Comparison of ENCODE assay signal across 11 cellular contexts in the genomic region with DNA sequence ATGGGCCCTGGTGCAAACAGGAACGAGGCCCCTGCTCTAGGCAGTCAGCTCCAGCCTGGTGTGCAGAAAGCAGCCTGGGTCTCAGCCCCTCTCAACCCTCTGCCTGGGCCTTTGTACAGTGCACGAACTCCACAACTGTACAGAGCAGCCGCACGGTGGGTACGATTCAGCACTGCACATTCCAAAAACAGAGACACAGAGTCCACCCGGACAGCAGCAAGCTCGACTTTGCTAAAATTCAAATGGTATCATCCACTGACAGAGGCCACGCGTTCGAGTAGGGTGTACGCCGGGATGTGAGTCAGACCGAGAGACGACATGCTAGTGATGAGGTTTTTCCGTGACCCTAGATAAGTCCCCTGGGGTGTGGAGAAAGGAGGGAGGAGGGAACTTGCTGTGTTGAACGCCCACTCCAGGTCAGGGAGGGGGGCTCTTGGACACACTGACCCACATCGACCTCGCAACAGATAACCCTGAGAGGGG.
DNase-seq lines count a peak whose midpoint lies in the region; ATAC-seq and TF ChIP-seq lines count a peak whose summit lies in the region.
"Had no signal": no experiment of that assay in that cellular context is flagged by ENCODE, and none has a peak within 500 bp of the region (broad histone marks: within the 10 kb centered on the region; RNA-seq: fewer than 3 reads in every experiment).

No MANE protein-coding gene starts in this region.

- peaks cover 60% of the 10 kb centered on the region for H3K36me3 Mint-ChIP-seq in activated T-helper 2 cell treated with anti-CD3 and anti-CD28 coated beads, Interferon-gamma antibody, Interleukin-2, Interleukin-4, amounts not matched to agents 10 μg/mL and 5 μg/mL and 100 μg/mL, durations not matched to agents 14 hours and 24 hours and 36 hours (ENCODE audit: low read depth)
- H3K36me3 Mint-ChIP-seq in GM23338 (ENCODE audit: low read depth) (peaks cover 81% of the 10 kb centered on the region), H9 (ENCODE audit: insufficient read depth in 1 of 3, low read depth in 3 of 3) (peaks cover 44 to 72% (median 49%) of the 10 kb centered on the region in 3 experiments)

- no peaks in the 10 kb centered on the region for H3K9me2 ChIP-seq in GM23338 (ENCODE audit: insufficient read depth)

- H3T11ph ChIP-seq in H9 (ENCODE audit: low read length), result no peak overlapping the region

- no peak overlapping the region for H3K4me2 ChIP-seq in GM23338
- H3K4me2 ChIP-seq in H9 (ENCODE audit: insufficient read depth, insufficient read length, low read length), result no peak overlapping the region

- peak overlapping the region; percentile 95 for H3K27ac Mint-ChIP-seq in activated T-helper 2 cell treated with anti-CD3 and anti-CD28 coated beads, Interferon-gamma antibody, Interleukin-2, Interleukin-4, amounts not matched to agents 10 μg/mL and 5 μg/mL and 100 μg/mL, durations not matched to agents 14 hours and 24 hours and 36 hours
- no peak overlapping the region for H3K27ac Mint-ChIP-seq in GM23338
- no peak overlapping the region; a peak in 1 of 7 replicates for H3K27ac Mint-ChIP-seq in H9

- H3K79me1 ChIP-seq in H9 (ENCODE audit: insufficient read depth, low read depth, low read length, poor library complexity, severe bottlenecking), result no peaks in the 10 kb centered on the region

- no peak overlapping the region for H2BK120ac ChIP-seq in H9 (ENCODE audit: low read depth, low read length, poor library complexity, severe bottlenecking)

- peaks cover 27% of the 10 kb centered on the region for H3K9me3 Mint-ChIP-seq in activated T-helper 2 cell treated with anti-CD3 and anti-CD28 coated beads, Interferon-gamma antibody, Interleukin-2, Interleukin-4, amounts not matched to agents 10 μg/mL and 5 μg/mL and 100 μg/mL, durations not matched to agents 14 hours and 24 hours and 36 hours
- H3K9me3 Mint-ChIP-seq in GM23338, result peaks cover 23% of the 10 kb centered on the region
- H3K9me3 Mint-ChIP-seq in H9, result peaks cover 13 to 14% of the 10 kb centered on the region in 2 experiments

- H2AK5ac ChIP-seq in H9 (ENCODE audit: insufficient read length, low read length), result no peak overlapping the region

- peak; percentile 80 for DNase-seq in GM13976 (ENCODE audit: low spot score)
- DNase-seq in activated T-helper 2 cell treated with anti-CD3 and anti-CD28 coated beads, Interferon-gamma antibody, Interleukin-2, Interleukin-4, amounts not matched to agents 10 μg/mL and 5 μg/mL and 100 μg/mL, durations not matched to agents 14 hours and 24 hours and 36 hours (ENCODE audit: low spot score), result peak; percentile 66
- DNase-seq in stimulated activated CD4-positive, alpha-beta T cell treated with anti-CD3 and anti-CD28 coated beads, Interleukin-15, amount 100 ng/mL, for 24 hours, result peak; percentile 85
- no peak for DNase-seq in GM23338 (ENCODE audit: low spot score)
- DNase-seq in DMS79 treated with DMSO at 0.1 percent for 48 hours (lab: John Stamatoyannopoulos, UW), result no peak
- no peak for DNase-seq in H9
- DNase-seq: midbrain, NCI-H187, SIG-M5 had no signal

- intact Hi-C loops in activated T-helper 2 cell treated with anti-CD3 and anti-CD28 coated beads, Interferon-gamma antibody, Interleukin-2, Interleukin-4, amounts not matched to agents 10 μg/mL and 5 μg/mL and 100 μg/mL, durations not matched to agents 14 hours and 24 hours and 36 hours (cut with micrococcal nuclease), result loop anchor here (1.0 kb wide), 1 partner anchor 16 kb away; no protein-coding TSS in a partner anchor

- no peak overlapping the region for H3K4me3 ChIP-seq in GM23338

- no peak for TF ChIP-seq CTCF in GM13976 (IDR thresholded peaks at IDR 0.05; ENCODE audit: borderline replicate concordance, control extremely low read depth, extremely low read depth, insufficient read depth, missing control alignments)
- TF ChIP-seq CTCF in GM23338 (conservative IDR thresholded peaks at IDR 0.05; ENCODE audit: low read depth in 2 of 2), result no peak
- TF ChIP-seq CTCF in H9 (conservative IDR thresholded peaks at IDR 0.05), result no peak

- no peak overlapping the region for H3K18ac ChIP-seq in H9 (ENCODE audit: insufficient read length, low read depth, low read length)

- H3K23me2 ChIP-seq in H9 (ENCODE audit: insufficient read length, low read depth, low read length, poor library complexity, severe bottlenecking), result no peaks in the 10 kb centered on the region

- no peak overlapping the region for H3K4ac ChIP-seq in H9 (ENCODE audit: low read depth, low read length)

- H2BK5ac ChIP-seq in H9 (ENCODE audit: insufficient read length, low read length), result no peak overlapping the region

- peak overlapping the region; percentile 85 for H3K4me3 Mint-ChIP-seq in activated T-helper 2 cell treated with anti-CD3 and anti-CD28 coated beads, Interferon-gamma antibody, Interleukin-2, Interleukin-4, amounts not matched to agents 10 μg/mL and 5 μg/mL and 100 μg/mL, durations not matched to agents 14 hours and 24 hours and 36 hours (ENCODE audit: low read depth)
- H3K4me3 Mint-ChIP-seq in GM23338 (no peak overlapping the region), H9 (no peak overlapping the region)

- no peak overlapping the region for H2BK12ac ChIP-seq in H9 (ENCODE audit: insufficient read length, low read depth, low read length)

- ATAC-seq in HG03432 (IDR thresholded peaks at IDR 0.05; ENCODE audit: unreplicated experiment) (peak; percentile 74), GM23338 (no peak), HG03342 (IDR thresholded peaks at IDR 0.05; ENCODE audit: unreplicated experiment) (no peak)

- H3K27me3 ChIP-seq in GM23338 (ENCODE audit: insufficient read depth) (no peaks in the 10 kb centered on the region), H9 (ENCODE audit: insufficient read depth, low read length) (no peaks in the 10 kb centered on the region)

- H3K79me2 ChIP-seq in GM23338 (replicated peaks; ENCODE audit: insufficient read depth) (no peaks in the 10 kb centered on the region), H9 (ENCODE audit: insufficient read depth, low read length) (no peaks in the 10 kb centered on the region)

- H3K27ac ChIP-seq in GM23338 (ENCODE audit: low read depth) (no peak overlapping the region), H9 (ENCODE audit: insufficient read length, low read depth, low read length) (no peak overlapping the region)

- H3K4me1 Mint-ChIP-seq in activated T-helper 2 cell treated with anti-CD3 and anti-CD28 coated beads, Interferon-gamma antibody, Interleukin-2, Interleukin-4, amounts not matched to agents 10 μg/mL and 5 μg/mL and 100 μg/mL, durations not matched to agents 14 hours and 24 hours and 36 hours (ENCODE audit: low read depth), result peaks cover 33% of the 10 kb centered on the region
- no peaks in the 10 kb centered on the region for H3K4me1 Mint-ChIP-seq in GM23338
- no peaks in the 10 kb centered on the region for H3K4me1 Mint-ChIP-seq in H9

- H4K5ac ChIP-seq in H9 (ENCODE audit: insufficient read length, low read depth, low read length), result no peak overlapping the region

- H3K4me1 ChIP-seq in GM23338 (ENCODE audit: insufficient read depth), result no peaks in the 10 kb centered on the region
- no peaks in the 10 kb centered on the region for H3K4me1 ChIP-seq in H9 (ENCODE audit: insufficient read depth, low read length)

- H3K9me3 ChIP-seq in H9 (ENCODE audit: control insufficient read depth, low read depth, low read length), result no peaks in the 10 kb centered on the region

- no peak overlapping the region for H3K56ac ChIP-seq in H9 (ENCODE audit: insufficient read length, low read depth, low read length)

- H3K36me3 ChIP-seq in GM23338 (ENCODE audit: insufficient read depth), result no peaks in the 10 kb centered on the region

- no CpG with 5 or more reads among the region's 18 CpGs for WGBS in H9 (ENCODE audit: extremely low coverage, insufficient read length, low lambda C conversion rate)

- no peak overlapping the region for H4K8ac ChIP-seq in H9 (replicated peaks; ENCODE audit: insufficient read length, low read depth, low read length)

- H4K20me1 ChIP-seq in GM23338 (replicated peaks; ENCODE audit: insufficient read depth) (no peaks in the 10 kb centered on the region), H9 (ENCODE audit: control insufficient read depth, insufficient read depth, insufficient read length) (peaks cover 2% of the 10 kb centered on the region)

- no peaks in the 10 kb centered on the region for H3F3A ChIP-seq in GM23338 (replicated peaks; ENCODE audit: low read depth)

- H2BK20ac ChIP-seq in H9 (ENCODE audit: low read depth, low read length, poor library complexity, severe bottlenecking), result no peak overlapping the region

- H3K9ac ChIP-seq in H9 (ENCODE audit: extremely low read depth, insufficient read length, low read length), result no peak overlapping the region

- H2AFZ ChIP-seq in GM23338 (no peak overlapping the region), H9 (ENCODE audit: low read length) (no peak overlapping the region)

- H4K91ac ChIP-seq in H9 (ENCODE audit: insufficient read length, low read depth, low read length), result no peak overlapping the region

- no peak overlapping the region for H3K23ac ChIP-seq in H9 (ENCODE audit: insufficient read length, low read depth, low read length)

- H3K14ac ChIP-seq in H9 (ENCODE audit: insufficient read depth, low read length), result no peak overlapping the region

- no peaks in the 10 kb centered on the region for H3K27me3 Mint-ChIP-seq in activated T-helper 2 cell treated with anti-CD3 and anti-CD28 coated beads, Interferon-gamma antibody, Interleukin-2, Interleukin-4, amounts not matched to agents 10 μg/mL and 5 μg/mL and 100 μg/mL, durations not matched to agents 14 hours and 24 hours and 36 hours (ENCODE audit: low read depth)
- H3K27me3 Mint-ChIP-seq in GM23338 (ENCODE audit: insufficient read depth, low read depth, poor library complexity) (peaks cover 6% of the 10 kb centered on the region), H9 (ENCODE audit: low read depth) (peaks cover 3% of the 10 kb centered on the region; the same call in 1 of the 2 replicates)

- no peak overlapping the region for H2BK15ac ChIP-seq in H9 (ENCODE audit: low read depth, low read length)

- in situ Hi-C loops in GM13976 (cut with MboI; ENCODE audit: low sequenced_read_pairs, unreplicated experiment), result no loop called here

TF ChIP-seq in GM23338, 12 proteins besides CTCF, POLR2A, EP300 and RAD21 (continues in another document):
- TF ChIP-seq EZH2 (IDR thresholded peaks at IDR 0.05; ENCODE audit: low read depth, unreplicated experiment) (no peak), JUNB (IDR thresholded peaks at IDR 0.05; ENCODE audit: unreplicated experiment) (no peak), CREB1 (CRISPR knock-in tag; IDR thresholded peaks at IDR 0.05; ENCODE audit: low read depth) (no peak), STAT1 (IDR thresholded peaks at IDR 0.05; ENCODE audit: unreplicated experiment) (no peak), ZNF331 (CRISPR knock-in tag; IDR thresholded peaks at IDR 0.05; ENCODE audit: low read depth) (no peak)

Comparison
In these comparisons a context has a peak if more than half of its experiments do, and no peak if none do; other contexts are left out.
1. DNase-seq: peak in GM13976 (single experiment), activated T-helper 2 cell treated with anti-CD3 and anti-CD28 coated beads, Interferon-gamma antibody, Interleukin-2, Interleukin-4, amounts not matched to agents 10 μg/mL and 5 μg/mL and 100 μg/mL, durations not matched to agents 14 hours and 24 hours and 36 hours (single experiment) and stimulated activated CD4-positive, alpha-beta T cell treated with anti-CD3 and anti-CD28 coated beads, Interleukin-15, amount 100 ng/mL, for 24 hours (single experiment); none in GM23338 (single experiment), DMS79 treated with DMSO at 0.1 percent for 48 hours (single experiment) and H9 (single experiment).